In the genomic region with DNA sequence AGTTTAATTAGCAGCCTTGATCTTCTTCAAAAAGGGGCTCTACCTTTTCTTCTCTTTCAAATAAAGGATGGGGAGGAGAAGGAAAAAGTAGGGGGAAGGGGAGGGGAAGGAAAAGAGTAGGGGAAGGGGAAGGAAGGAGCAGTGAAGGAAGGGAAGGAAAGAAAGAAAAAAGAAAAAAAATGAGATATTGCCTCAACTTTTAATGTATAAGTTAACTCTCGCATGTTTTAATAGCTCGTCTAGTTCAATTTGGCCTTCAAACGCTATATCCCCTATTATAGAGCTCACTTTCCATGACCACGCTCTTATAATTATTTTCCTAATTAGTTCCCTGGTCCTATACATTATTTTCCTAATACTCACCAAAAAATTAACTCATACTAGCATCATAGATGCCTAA, we compare ENCODE assay signal across 28 cellular contexts. TPM values are rescaled to one million over a fixed set of nuclear protein-coding genes. Genes with fewer than 3 reads are reported as not detected.
DNase-seq lines count a peak whose midpoint lies in the region; ATAC-seq and TF ChIP-seq lines count a peak whose summit lies in the region.
"Had no signal": no experiment of that assay in that cellular context is flagged by ENCODE, and none has a peak within 500 bp of the region (broad histone marks: within the 10 kb centered on the region; RNA-seq: fewer than 3 reads in every experiment).

No MANE protein-coding gene starts in this region.

- intact Hi-C loops in activated B cell treated with CpG ODN at 0.5 μM for 24 hours (cut with micrococcal nuclease), result loop anchor here (2.0 kb wide), 1 partner anchor 27 kb away; no protein-coding TSS in a partner anchor
- intact Hi-C loops in naive thymus-derived CD4-positive, alpha-beta T cell (cut with micrococcal nuclease), result no loop called here

- peaks cover 67% of the 10 kb centered on the region for H3K4me1 Mint-ChIP-seq in activated CD4-positive, alpha-beta T cell treated with anti-CD3 and anti-CD28 coated beads, Interleukin-2, amount 10 ng/mL, durations not matched to agents 7 days and 5 days
- H3K4me1 Mint-ChIP-seq in CD4-positive, CD25-positive, alpha-beta regulatory T cell, result peaks cover 43 to 68% (median 59%) of the 10 kb centered on the region in 4 donors
- peaks cover 81% of the 10 kb centered on the region for H3K4me1 Mint-ChIP-seq in activated B cell treated with CpG ODN at 0.5 μM for 24 hours
- H3K4me1 Mint-ChIP-seq in naive thymus-derived CD4-positive, alpha-beta T cell, result peaks cover 48 to 83% (median 66%) of the 10 kb centered on the region in 7 donors
- H3K4me1 Mint-ChIP-seq: brain had no signal

- ATAC-seq in CD4-positive, CD25-positive, alpha-beta regulatory T cell (ENCODE audit: low read depth in 2 of 2), result no peak
- ATAC-seq in activated B cell treated with CpG ODN at 0.5 μM for 24 hours (ENCODE audit: low read depth) (no peak), GM19397 (IDR thresholded peaks at IDR 0.05; ENCODE audit: unreplicated experiment) (no peak)
- ATAC-seq in naive thymus-derived CD4-positive, alpha-beta T cell, result no peak
- ATAC-seq: foreskin keratinocyte, heart left ventricle, left ventricle myocardium superior, right cardiac atrium had no signal

- peaks cover 69% of the 10 kb centered on the region for H3K36me3 Mint-ChIP-seq in activated CD4-positive, alpha-beta T cell treated with anti-CD3 and anti-CD28 coated beads, Interleukin-2, amount 10 ng/mL, durations not matched to agents 7 days and 5 days (ENCODE audit: low read depth)
- H3K36me3 Mint-ChIP-seq in CD4-positive, CD25-positive, alpha-beta regulatory T cell, result peaks cover 39% of the 10 kb centered on the region
- peaks cover 78% of the 10 kb centered on the region for H3K36me3 Mint-ChIP-seq in activated B cell treated with CpG ODN at 0.5 μM for 24 hours (ENCODE audit: low read depth)
- peaks cover 14 to 53% (median 35%) of the 10 kb centered on the region in 5 donors for H3K36me3 Mint-ChIP-seq in naive thymus-derived CD4-positive, alpha-beta T cell
- H3K36me3 Mint-ChIP-seq: brain had no signal

- H3K27ac ChIP-seq in CD4-positive, CD25-positive, alpha-beta regulatory T cell (ENCODE audit: insufficient read depth, low read length, poor library complexity, severe bottlenecking), result peak overlapping the region; percentile 76
- no peak overlapping the region for H3K27ac ChIP-seq in naive thymus-derived CD4-positive, alpha-beta T cell (ENCODE audit: low read depth, low read length)
- H3K27ac ChIP-seq: esophagus squamous epithelium, foreskin keratinocyte, GM23248, thyroid gland had no signal

- peak overlapping the region; percentile 96 for H3K27ac Mint-ChIP-seq in activated CD4-positive, alpha-beta T cell treated with anti-CD3 and anti-CD28 coated beads, Interleukin-2, amount 10 ng/mL, durations not matched to agents 7 days and 5 days
- peak overlapping the region; percentile 90 to 100 (median 93) for H3K27ac Mint-ChIP-seq in CD4-positive, CD25-positive, alpha-beta regulatory T cell
- H3K27ac Mint-ChIP-seq in activated B cell treated with CpG ODN at 0.5 μM for 24 hours, result peak overlapping the region; percentile 94
- H3K27ac Mint-ChIP-seq in naive thymus-derived CD4-positive, alpha-beta T cell, result peak overlapping the region; percentile 69 to 98 (median 95)
- H3K27ac Mint-ChIP-seq: brain had no signal

- no peak overlapping the region for H3K4me3 ChIP-seq in CD4-positive, CD25-positive, alpha-beta regulatory T cell (ENCODE audit: low read depth, low read length)
- H3K4me3 ChIP-seq in naive thymus-derived CD4-positive, alpha-beta T cell (ENCODE audit: low read length), result no peak overlapping the region
- H3K4me3 ChIP-seq: esophagus squamous epithelium, GM23248, heart left ventricle, thyroid gland, uterus had no signal

- CTCF ChIA-PET in activated CD4-positive, alpha-beta T cell treated with anti-CD3 and anti-CD28 coated beads, Interleukin-2, amount 10 ng/mL, durations not matched to agents 7 days and 5 days (lab: Charles Lee), result interaction anchor here (0.8 to 2.0 kb wide), 4 partner anchors 10 to 44 kb away, joined by 3 to 13 read pairs (median 3); no protein-coding TSS in a partner anchor
- CTCF ChIA-PET in activated B cell treated with CpG ODN at 0.5 μM for 24 hours (lab: Charles Lee), result interaction anchor here (1.3 kb wide), 1 partner anchor 14 kb away, joined by 3 read pairs; no protein-coding TSS in a partner anchor
- CTCF ChIA-PET in naive thymus-derived CD4-positive, alpha-beta T cell (lab: Charles Lee), result interaction anchor here (0.8 to 10.1 kb wide), 3 partner anchors 11 to 44 kb away, joined by 3 to 223 read pairs (median 4); a partner anchor contains a TSS

- no peak for TF ChIP-seq CTCF in activated B cell treated with CpG ODN at 0.5 μM for 24 hours (IDR thresholded peaks at IDR 0.05)

- no peaks in the 10 kb centered on the region for H3K27me3 Mint-ChIP-seq in activated CD4-positive, alpha-beta T cell treated with anti-CD3 and anti-CD28 coated beads, Interleukin-2, amount 10 ng/mL, durations not matched to agents 7 days and 5 days
- no peaks in the 10 kb centered on the region for H3K27me3 Mint-ChIP-seq in CD4-positive, CD25-positive, alpha-beta regulatory T cell
- no peaks in the 10 kb centered on the region for H3K27me3 Mint-ChIP-seq in activated B cell treated with CpG ODN at 0.5 μM for 24 hours
- H3K27me3 Mint-ChIP-seq in naive thymus-derived CD4-positive, alpha-beta T cell, result no peaks in the 10 kb centered on the region

- peaks cover 36% of the 10 kb centered on the region for H3K9me3 Mint-ChIP-seq in activated CD4-positive, alpha-beta T cell treated with anti-CD3 and anti-CD28 coated beads, Interleukin-2, amount 10 ng/mL, durations not matched to agents 7 days and 5 days
- peaks cover 0 to 34% (median 15%) of the 10 kb centered on the region in 7 donors for H3K9me3 Mint-ChIP-seq in CD4-positive, CD25-positive, alpha-beta regulatory T cell
- H3K9me3 Mint-ChIP-seq in activated B cell treated with CpG ODN at 0.5 μM for 24 hours, result peaks cover 22% of the 10 kb centered on the region
- peaks cover 8 to 62% (median 41%) of the 10 kb centered on the region in 11 donors for H3K9me3 Mint-ChIP-seq in naive thymus-derived CD4-positive, alpha-beta T cell

- no peak overlapping the region for H3K4me3 Mint-ChIP-seq in activated CD4-positive, alpha-beta T cell treated with anti-CD3 and anti-CD28 coated beads, Interleukin-2, amount 10 ng/mL, durations not matched to agents 7 days and 5 days
- peak overlapping the region in 2 of 4 donors; percentile 6 to 61 for H3K4me3 Mint-ChIP-seq in CD4-positive, CD25-positive, alpha-beta regulatory T cell
- peak overlapping the region; percentile 54 for H3K4me3 Mint-ChIP-seq in activated B cell treated with CpG ODN at 0.5 μM for 24 hours
- H3K4me3 Mint-ChIP-seq in naive thymus-derived CD4-positive, alpha-beta T cell, result peak overlapping the region in 7 of 10 donors; percentile 9 to 86 (median 47)
- H3K4me3 Mint-ChIP-seq: brain had no signal

- no peak for DNase-seq in activated CD4-positive, alpha-beta T cell treated with anti-CD3 and anti-CD28 coated beads, Interleukin-2, amount 10 ng/mL, durations not matched to agents 7 days and 5 days
- DNase-seq in activated CD4-positive, alpha-beta T cell treated with anti-CD3 and anti-CD28 coated beads, Interleukin-2, amount 50 U/mL, for 48 hours, result no peak
- no peak for DNase-seq in CD4-positive, CD25-positive, alpha-beta regulatory T cell
- DNase-seq in activated B cell treated with CpG ODN at 0.5 μM for 24 hours (no peak), NCI-H146 treated with DMSO at 0.1 percent for 48 hours (lab: John Stamatoyannopoulos, UW; ENCODE audit: unreplicated experiment) (no peak)
- DNase-seq in naive thymus-derived CD4-positive, alpha-beta T cell, result no peak
- no peak for DNase-seq in stimulated activated CD4-positive, alpha-beta T cell treated with anti-CD3 and anti-CD28 coated beads, Interleukin-1b, Interleukin-23, amount 100 ng/mL, for 48 hours
- DNase-seq: activated CD4-positive, CD25-positive, alpha-beta regulatory T cell; activated gamma-delta T cell; activated T-cell treated with anti-CD3 and anti-CD28 coated beads for 4 hours; amniotic stem cell; DMS53; esophagus squamous epithelium; foreskin keratinocyte; GM23248; heart left ventricle; KG1; left ventricle myocardium superior; NCI-H1092 treated with DMSO at 0.1 percent for 48 hours; NCI-H187; NCI-H2171; NCI-H82; right cardiac atrium; stimulated activated CD8-positive, alpha-beta memory T cell treated with anti-CD3 and anti-CD28 coated beads, Interleukin-4, amount 100 ng/mL, for 48 hours; thyroid gland; uterus had no signal

- no peaks in the 10 kb centered on the region for H3K27me3 ChIP-seq in CD4-positive, CD25-positive, alpha-beta regulatory T cell (ENCODE audit: control insufficient read depth, insufficient read depth, low read length)
- no peaks in the 10 kb centered on the region for H3K27me3 ChIP-seq in naive thymus-derived CD4-positive, alpha-beta T cell (ENCODE audit: control insufficient read depth in 2 of 2, insufficient read depth in 2 of 2, low read length in 2 of 2)
- H3K27me3 ChIP-seq: esophagus squamous epithelium, heart left ventricle, thyroid gland, uterus had no signal

- H3K9me3 ChIP-seq in CD4-positive, CD25-positive, alpha-beta regulatory T cell (ENCODE audit: control insufficient read depth in 2 of 2, low read length in 2 of 2), result peaks cover 22 to 35% of the 10 kb centered on the region in 2 experiments
- peaks cover 0 to 31% (median 6%) of the 10 kb centered on the region in 3 experiments for H3K9me3 ChIP-seq in naive thymus-derived CD4-positive, alpha-beta T cell (ENCODE audit: control insufficient read depth in 2 of 3, low read length in 3 of 3)
- H3K9me3 ChIP-seq: thyroid gland had no signal

- H3K4me1 ChIP-seq in CD4-positive, CD25-positive, alpha-beta regulatory T cell (ENCODE audit: control insufficient read depth, insufficient read depth, low read length, poor library complexity, severe bottlenecking), result peaks cover 47% of the 10 kb centered on the region
- H3K4me1 ChIP-seq in naive thymus-derived CD4-positive, alpha-beta T cell (ENCODE audit: control insufficient read depth in 2 of 2, insufficient read depth in 2 of 2, low read length in 2 of 2), result peaks cover 47 to 58% of the 10 kb centered on the region in 2 donors
- H3K4me1 ChIP-seq: foreskin keratinocyte, uterus had no signal

- POLR2A ChIA-PET in activated CD4-positive, alpha-beta T cell treated with anti-CD3 and anti-CD28 coated beads, Interleukin-2, amount 10 ng/mL, durations not matched to agents 7 days and 5 days (lab: Charles Lee), result no interaction called here
- POLR2A ChIA-PET in activated B cell treated with CpG ODN at 0.5 μM for 24 hours (lab: Charles Lee), result interaction anchor here (6.4 kb wide), 1 partner anchor 11 kb away, joined by 135 read pairs; a partner anchor contains a TSS
- POLR2A ChIA-PET in naive thymus-derived CD4-positive, alpha-beta T cell (lab: Charles Lee), result interaction anchor here (1.7 to 28.7 kb wide), 4 partner anchors 14 to 37 kb away, joined by 6 to 1484 read pairs (median 598); a partner anchor contains a TSS

- peaks cover 40% of the 10 kb centered on the region for H3K36me3 ChIP-seq in CD4-positive, CD25-positive, alpha-beta regulatory T cell (ENCODE audit: control insufficient read depth, insufficient read depth, low read length)
- no peaks in the 10 kb centered on the region for H3K36me3 ChIP-seq in naive thymus-derived CD4-positive, alpha-beta T cell (ENCODE audit: control insufficient read depth in 2 of 3, insufficient read depth in 3 of 3, low read length in 3 of 3)
- H3K36me3 ChIP-seq: esophagus squamous epithelium, heart left ventricle, thyroid gland, uterus had no signal

RNA-seq across cellular contexts. Expression of a gene that starts 11.9 kb away (rescaled TPM):
- total RNA-seq in activated CD4-positive, alpha-beta T cell treated with anti-CD3 and anti-CD28 coated beads, Interleukin-2, amount 10 ng/mL, durations not matched to agents 7 days and 5 days, result 100 to 1,000 TPM; 287 to 303 TPM
- total RNA-seq in CD4-positive, CD25-positive, alpha-beta regulatory T cell, result 364 TPM
- 100 to 1,000 TPM; 320 to 435 (median 407) TPM for polyA plus RNA-seq in CD4-positive, CD25-positive, alpha-beta regulatory T cell
- 260 and 302 TPM in 2 replicates for total RNA-seq in activated B cell treated with CpG ODN at 0.5 μM for 24 hours
- 100 to 1,000 TPM; 246 to 576 (median 431) TPM for total RNA-seq in naive thymus-derived CD4-positive, alpha-beta T cell
- 100 to 1,000 TPM; 532 to 813 TPM for polyA plus RNA-seq in naive thymus-derived CD4-positive, alpha-beta T cell
- polyA plus RNA-seq: foreskin keratinocyte had no signal
